2 cellular contexts compared by ENCODE assay signal in the genomic region with DNA sequence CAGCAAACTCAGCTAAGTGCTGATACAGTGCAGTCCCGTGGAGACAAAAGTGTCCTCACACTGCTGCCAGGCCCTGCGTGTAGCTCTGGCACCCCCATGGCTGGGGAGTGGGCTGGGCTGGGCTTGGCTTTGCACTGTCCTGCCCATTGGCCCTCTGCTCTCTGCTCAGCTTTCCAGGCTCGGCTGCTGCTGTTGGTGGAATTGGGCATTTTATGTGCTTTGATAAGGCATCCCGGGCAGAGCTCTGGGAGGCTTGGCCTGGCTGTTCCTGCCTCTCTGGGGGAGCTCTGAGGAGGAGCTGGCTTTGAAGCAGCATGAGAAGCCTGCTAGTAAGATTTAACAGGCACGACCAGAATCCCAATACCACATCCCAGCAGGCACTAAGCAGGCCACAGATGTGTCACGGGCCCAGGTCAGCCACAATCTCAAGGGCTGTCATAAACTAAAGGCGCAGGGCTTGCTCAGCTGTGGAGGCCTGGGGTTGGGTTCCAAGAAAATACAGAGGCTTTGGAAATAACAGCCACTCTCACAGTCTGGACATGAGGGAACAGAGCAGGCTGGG.
TF ChIP-seq lines count a peak whose summit lies in the region.

No MANE protein-coding gene starts in this region.

TF ChIP-seq in SK-N-SH, 30 proteins besides CTCF, POLR2A, EP300 and RAD21 (continued from another document):
- TF ChIP-seq, protein P1, sequence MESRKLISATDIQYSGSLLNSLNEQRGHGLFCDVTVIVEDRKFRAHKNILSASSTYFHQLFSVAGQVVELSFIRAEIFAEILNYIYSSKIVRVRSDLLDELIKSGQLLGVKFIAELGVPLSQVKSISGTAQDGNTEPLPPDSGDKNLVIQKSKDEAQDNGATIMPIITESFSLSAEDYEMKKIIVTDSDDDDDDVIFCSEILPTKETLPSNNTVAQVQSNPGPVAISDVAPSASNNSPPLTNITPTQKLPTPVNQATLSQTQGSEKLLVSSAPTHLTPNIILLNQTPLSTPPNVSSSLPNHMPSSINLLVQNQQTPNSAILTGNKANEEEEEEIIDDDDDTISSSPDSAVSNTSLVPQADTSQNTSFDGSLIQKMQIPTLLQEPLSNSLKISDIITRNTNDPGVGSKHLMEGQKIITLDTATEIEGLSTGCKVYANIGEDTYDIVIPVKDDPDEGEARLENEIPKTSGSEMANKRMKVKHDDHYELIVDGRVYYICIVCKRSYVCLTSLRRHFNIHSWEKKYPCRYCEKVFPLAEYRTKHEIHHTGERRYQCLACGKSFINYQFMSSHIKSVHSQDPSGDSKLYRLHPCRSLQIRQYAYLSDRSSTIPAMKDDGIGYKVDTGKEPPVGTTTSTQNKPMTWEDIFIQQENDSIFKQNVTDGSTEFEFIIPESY (IDR thresholded peaks at IDR 0.05; ENCODE audit: borderline replicate concordance, low read depth), result no peak
- TF ChIP-seq FOXM1 (IDR thresholded peaks at IDR 0.05; ENCODE audit: low read depth) (no peak), JUND (IDR thresholded peaks at IDR 0.05) (no peak), EZH2phosphoT487 (IDR thresholded peaks at IDR 0.05; ENCODE audit: borderline replicate concordance, low read depth) (no peak), ELF1 (IDR thresholded peaks at IDR 0.05) (no peak)
- TF ChIP-seq, protein P2, sequence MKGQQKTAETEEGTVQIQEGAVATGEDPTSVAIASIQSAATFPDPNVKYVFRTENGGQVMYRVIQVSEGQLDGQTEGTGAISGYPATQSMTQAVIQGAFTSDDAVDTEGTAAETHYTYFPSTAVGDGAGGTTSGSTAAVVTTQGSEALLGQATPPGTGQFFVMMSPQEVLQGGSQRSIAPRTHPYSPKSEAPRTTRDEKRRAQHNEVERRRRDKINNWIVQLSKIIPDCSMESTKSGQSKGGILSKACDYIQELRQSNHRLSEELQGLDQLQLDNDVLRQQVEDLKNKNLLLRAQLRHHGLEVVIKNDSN (IDR thresholded peaks at IDR 0.05; ENCODE audit: borderline replicate concordance, low read depth), result no peak
- TF ChIP-seq, protein P3, sequence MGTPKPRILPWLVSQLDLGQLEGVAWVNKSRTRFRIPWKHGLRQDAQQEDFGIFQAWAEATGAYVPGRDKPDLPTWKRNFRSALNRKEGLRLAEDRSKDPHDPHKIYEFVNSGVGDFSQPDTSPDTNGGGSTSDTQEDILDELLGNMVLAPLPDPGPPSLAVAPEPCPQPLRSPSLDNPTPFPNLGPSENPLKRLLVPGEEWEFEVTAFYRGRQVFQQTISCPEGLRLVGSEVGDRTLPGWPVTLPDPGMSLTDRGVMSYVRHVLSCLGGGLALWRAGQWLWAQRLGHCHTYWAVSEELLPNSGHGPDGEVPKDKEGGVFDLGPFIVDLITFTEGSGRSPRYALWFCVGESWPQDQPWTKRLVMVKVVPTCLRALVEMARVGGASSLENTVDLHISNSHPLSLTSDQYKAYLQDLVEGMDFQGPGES (IDR thresholded peaks at IDR 0.05; ENCODE audit: low read depth, low read length), result no peak
- TF ChIP-seq, protein P4, sequence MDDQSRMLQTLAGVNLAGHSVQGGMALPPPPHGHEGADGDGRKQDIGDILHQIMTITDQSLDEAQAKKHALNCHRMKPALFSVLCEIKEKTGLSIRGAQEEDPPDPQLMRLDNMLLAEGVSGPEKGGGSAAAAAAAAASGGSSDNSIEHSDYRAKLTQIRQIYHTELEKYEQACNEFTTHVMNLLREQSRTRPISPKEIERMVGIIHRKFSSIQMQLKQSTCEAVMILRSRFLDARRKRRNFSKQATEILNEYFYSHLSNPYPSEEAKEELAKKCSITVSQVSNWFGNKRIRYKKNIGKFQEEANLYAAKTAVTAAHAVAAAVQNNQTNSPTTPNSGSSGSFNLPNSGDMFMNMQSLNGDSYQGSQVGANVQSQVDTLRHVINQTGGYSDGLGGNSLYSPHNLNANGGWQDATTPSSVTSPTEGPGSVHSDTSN (IDR thresholded peaks at IDR 0.05), result no peak

TF ChIP-seq in SK-N-SH treated with all-trans-retinoic acid at 6 μM for 48 hours, 23 proteins besides CTCF, POLR2A, EP300 and RAD21 (continued from another document):
- TF ChIP-seq, protein P5, sequence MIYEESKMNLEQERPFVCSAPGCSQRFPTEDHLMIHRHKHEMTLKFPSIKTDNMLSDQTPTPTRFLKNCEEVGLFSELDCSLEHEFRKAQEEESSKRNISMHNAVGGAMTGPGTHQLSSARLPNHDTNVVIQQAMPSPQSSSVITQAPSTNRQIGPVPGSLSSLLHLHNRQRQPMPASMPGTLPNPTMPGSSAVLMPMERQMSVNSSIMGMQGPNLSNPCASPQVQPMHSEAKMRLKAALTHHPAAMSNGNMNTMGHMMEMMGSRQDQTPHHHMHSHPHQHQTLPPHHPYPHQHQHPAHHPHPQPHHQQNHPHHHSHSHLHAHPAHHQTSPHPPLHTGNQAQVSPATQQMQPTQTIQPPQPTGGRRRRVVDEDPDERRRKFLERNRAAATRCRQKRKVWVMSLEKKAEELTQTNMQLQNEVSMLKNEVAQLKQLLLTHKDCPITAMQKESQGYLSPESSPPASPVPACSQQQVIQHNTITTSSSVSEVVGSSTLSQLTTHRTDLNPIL (CRISPR knock-in tag; IDR thresholded peaks at IDR 0.05; ENCODE audit: low read depth), result no peak
- TF ChIP-seq RARB (CRISPR knock-in tag; IDR thresholded peaks at IDR 0.05) (no peak), ISL1 (CRISPR knock-in tag; IDR thresholded peaks at IDR 0.05) (no peak), ZNF70 (CRISPR knock-in tag; IDR thresholded peaks at IDR 0.05) (no peak), ZC3H10 (CRISPR knock-in tag; IDR thresholded peaks at IDR 0.05) (no peak), ESRRG (CRISPR knock-in tag; IDR thresholded peaks at IDR 0.05) (no peak), BACH2 (CRISPR knock-in tag; IDR thresholded peaks at IDR 0.05; ENCODE audit: borderline replicate concordance) (no peak), OSR1 (CRISPR knock-in tag; IDR thresholded peaks at IDR 0.05) (no peak), ARNTL (CRISPR knock-in tag; IDR thresholded peaks at IDR 0.05; ENCODE audit: borderline replicate concordance, low read depth) (no peak), SNAI2 (CRISPR knock-in tag; IDR thresholded peaks at IDR 0.05) (no peak), ZNF8 (CRISPR knock-in tag; IDR thresholded peaks at IDR 0.05) (no peak), GLIS3 (CRISPR knock-in tag; IDR thresholded peaks at IDR 0.05) (no peak), ZFP3 (CRISPR knock-in tag; IDR thresholded peaks at IDR 0.05) (no peak)
- TF ChIP-seq, protein P6, sequence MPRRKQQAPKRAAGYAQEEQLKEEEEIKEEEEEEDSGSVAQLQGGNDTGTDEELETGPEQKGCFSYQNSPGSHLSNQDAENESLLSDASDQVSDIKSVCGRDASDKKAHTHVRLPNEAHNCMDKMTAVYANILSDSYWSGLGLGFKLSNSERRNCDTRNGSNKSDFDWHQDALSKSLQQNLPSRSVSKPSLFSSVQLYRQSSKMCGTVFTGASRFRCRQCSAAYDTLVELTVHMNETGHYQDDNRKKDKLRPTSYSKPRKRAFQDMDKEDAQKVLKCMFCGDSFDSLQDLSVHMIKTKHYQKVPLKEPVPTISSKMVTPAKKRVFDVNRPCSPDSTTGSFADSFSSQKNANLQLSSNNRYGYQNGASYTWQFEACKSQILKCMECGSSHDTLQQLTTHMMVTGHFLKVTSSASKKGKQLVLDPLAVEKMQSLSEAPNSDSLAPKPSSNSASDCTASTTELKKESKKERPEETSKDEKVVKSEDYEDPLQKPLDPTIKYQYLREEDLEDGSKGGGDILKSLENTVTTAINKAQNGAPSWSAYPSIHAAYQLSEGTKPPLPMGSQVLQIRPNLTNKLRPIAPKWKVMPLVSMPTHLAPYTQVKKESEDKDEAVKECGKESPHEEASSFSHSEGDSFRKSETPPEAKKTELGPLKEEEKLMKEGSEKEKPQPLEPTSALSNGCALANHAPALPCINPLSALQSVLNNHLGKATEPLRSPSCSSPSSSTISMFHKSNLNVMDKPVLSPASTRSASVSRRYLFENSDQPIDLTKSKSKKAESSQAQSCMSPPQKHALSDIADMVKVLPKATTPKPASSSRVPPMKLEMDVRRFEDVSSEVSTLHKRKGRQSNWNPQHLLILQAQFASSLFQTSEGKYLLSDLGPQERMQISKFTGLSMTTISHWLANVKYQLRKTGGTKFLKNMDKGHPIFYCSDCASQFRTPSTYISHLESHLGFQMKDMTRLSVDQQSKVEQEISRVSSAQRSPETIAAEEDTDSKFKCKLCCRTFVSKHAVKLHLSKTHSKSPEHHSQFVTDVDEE (CRISPR knock-in tag; IDR thresholded peaks at IDR 0.05), result no peak
- TF ChIP-seq, protein P7, sequence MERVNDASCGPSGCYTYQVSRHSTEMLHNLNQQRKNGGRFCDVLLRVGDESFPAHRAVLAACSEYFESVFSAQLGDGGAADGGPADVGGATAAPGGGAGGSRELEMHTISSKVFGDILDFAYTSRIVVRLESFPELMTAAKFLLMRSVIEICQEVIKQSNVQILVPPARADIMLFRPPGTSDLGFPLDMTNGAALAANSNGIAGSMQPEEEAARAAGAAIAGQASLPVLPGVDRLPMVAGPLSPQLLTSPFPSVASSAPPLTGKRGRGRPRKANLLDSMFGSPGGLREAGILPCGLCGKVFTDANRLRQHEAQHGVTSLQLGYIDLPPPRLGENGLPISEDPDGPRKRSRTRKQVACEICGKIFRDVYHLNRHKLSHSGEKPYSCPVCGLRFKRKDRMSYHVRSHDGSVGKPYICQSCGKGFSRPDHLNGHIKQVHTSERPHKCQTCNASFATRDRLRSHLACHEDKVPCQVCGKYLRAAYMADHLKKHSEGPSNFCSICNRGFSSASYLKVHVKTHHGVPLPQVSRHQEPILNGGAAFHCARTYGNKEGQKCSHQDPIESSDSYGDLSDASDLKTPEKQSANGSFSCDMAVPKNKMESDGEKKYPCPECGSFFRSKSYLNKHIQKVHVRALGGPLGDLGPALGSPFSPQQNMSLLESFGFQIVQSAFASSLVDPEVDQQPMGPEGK (CRISPR knock-in tag; IDR thresholded peaks at IDR 0.05; ENCODE audit: borderline replicate concordance), result no peak
